In genomic region chr22:45538284-45538683, GRCh38 we compare ENCODE assay signal across 14 cellular contexts. TPM values are rescaled to one million over a fixed set of nuclear protein-coding genes. Genes with fewer than 3 reads are reported as not detected.
DNase-seq lines count a peak whose midpoint lies in the region; ATAC-seq and TF ChIP-seq lines count a peak whose summit lies in the region.
"Had no signal": no experiment of that assay in that cellular context is flagged by ENCODE, and none has a peak within 500 bp of the region (broad histone marks: within the 10 kb centered on the region; RNA-seq: fewer than 3 reads in every experiment).

No MANE protein-coding gene starts in this region.

- H2AFZ ChIP-seq in GM23248 (no peak overlapping the region), SK-N-SH (ENCODE audit: low read depth) (no peak overlapping the region)

- H3K36me3 ChIP-seq in GM23248 (ENCODE audit: low read depth) (0 out of 2 replicates have a peak, but pooled peaks cover 17% of the 10 kb centered on the region), SK-N-SH (replicated peaks in 1 of 2; ENCODE audit: control insufficient read depth in 1 of 2, insufficient read depth in 2 of 2, low read length in 1 of 2) (peaks cover 0 to 43% of the 10 kb centered on the region in 2 experiments)

- TF ChIP-seq EP300 in SK-N-SH (IDR thresholded peaks at IDR 0.05; ENCODE audit: borderline replicate concordance in 1 of 2, low read depth in 1 of 2, low read length in 1 of 2), result no peak

- H4K20me1 ChIP-seq in GM23248 (ENCODE audit: insufficient read depth) (no peaks in the 10 kb centered on the region), SK-N-SH (ENCODE audit: insufficient read depth) (no peaks in the 10 kb centered on the region)

- POLR2A ChIA-PET in SK-N-SH (lab: Yijun Ruan, JAX), result no interaction called here

- H3K9ac ChIP-seq in GM23248 (peak overlapping the region; percentile 49), SK-N-SH (no peak overlapping the region)

- WGBS in GM23248 (ENCODE audit: low coverage in 1 of 2, low lambda C conversion rate in 2 of 2, missing lambda C conversion rate in 2 of 2), 2 experiments, result 65 to 74% methylated on average over 4 of the region's 4 CpGs
- 93% methylated on average over 4 of the region's 4 CpGs for WGBS in SK-N-SH (ENCODE audit: low lambda C conversion rate)

- H3F3A ChIP-seq in GM23248 (ENCODE audit: insufficient read depth) (peaks cover 21% of the 10 kb centered on the region), SK-N-SH (replicated peaks; ENCODE audit: insufficient read depth) (peaks cover 8% of the 10 kb centered on the region)

- H3K79me2 ChIP-seq in GM23248 (ENCODE audit: insufficient read depth) (no peaks in the 10 kb centered on the region), SK-N-SH (ENCODE audit: insufficient read depth) (no peaks in the 10 kb centered on the region)

- H3K4me2 ChIP-seq in GM23248 (ENCODE audit: unreplicated experiment) (peak overlapping the region; percentile 71), SK-N-SH (peak overlapping the region; percentile 60; the same call in 1 of the 2 replicates)

- ATAC-seq in foreskin keratinocyte, result no peak
- ATAC-seq in GM21825 (IDR thresholded peaks at IDR 0.05; ENCODE audit: unreplicated experiment), result no peak

- TF ChIP-seq RAD21 in SK-N-SH (IDR thresholded peaks at IDR 0.05; ENCODE audit: low read length), result no peak

- DNase-seq in GM23248 (no peak), SK-N-SH (no peak), foreskin keratinocyte (peak in 1 of 2 donors; percentile 21), dedifferentiated amniotic fluid mesenchymal stem cell (ENCODE audit: extremely low spot score) (no peak), NCI-H2029 treated with DMSO at 0.1 percent for 48 hours (lab: John Stamatoyannopoulos, UW) (no peak)
- DNase-seq in activated CD4-positive, alpha-beta T cell treated with anti-CD3 and anti-CD28 coated beads, Interleukin-2, amount 50 U/mL, for 48 hours, result no peak
- DNase-seq: activated CD8-positive, alpha-beta memory T cell treated with anti-CD3 and anti-CD28 coated beads for 24 hours; activated naive CD8-positive, alpha-beta T cell treated with anti-CD3 and anti-CD28 coated beads for 36 hours; NCI-H187; OCI-M1; small intestine; T-helper 9 cell had no signal

- in situ Hi-C loops in GM23248 (cut with MboI), result no loop called here

- H3K9me2 ChIP-seq in GM23248 (ENCODE audit: insufficient read depth), result no peaks in the 10 kb centered on the region
- no peaks in the 10 kb centered on the region for H3K9me2 ChIP-seq in SK-N-SH

- CTCF ChIA-PET in SK-N-SH (lab: Yijun Ruan, JAX), result interaction anchor here (1.6 to 2.3 kb wide), 2 partner anchors 14 to 15 kb away, joined by 4 to 7 read pairs; no protein-coding TSS in a partner anchor

- H3K9me3 ChIP-seq in GM23248 (ENCODE audit: low read depth) (no peaks in the 10 kb centered on the region), SK-N-SH (no peaks in the 10 kb centered on the region)

- TF ChIP-seq CTCF in SK-N-SH (IDR thresholded peaks at IDR 0.05) (no peak), foreskin keratinocyte (conservative IDR thresholded peaks at IDR 0.05) (no peak)

- no peak overlapping the region for H3K4me3 ChIP-seq in GM23248
- no peak overlapping the region for H3K4me3 ChIP-seq in SK-N-SH (ENCODE audit: low read depth in 2 of 2, low read length in 1 of 2)
- H3K4me3 ChIP-seq in skin epidermis, result no peak overlapping the region

- H3K4me1 ChIP-seq in GM23248 (ENCODE audit: insufficient read depth) (peaks cover 20% of the 10 kb centered on the region), SK-N-SH (ENCODE audit: control insufficient read depth in 1 of 2, insufficient read depth in 2 of 2, low read depth in 1 of 2, low read length in 1 of 2) (peaks cover 15 to 21% of the 10 kb centered on the region in 2 experiments; a peak in 2 of 4 replicates), foreskin keratinocyte (peaks cover 19% of the 10 kb centered on the region)

- peak overlapping the region; percentile 71 for H3K27ac ChIP-seq in GM23248
- peak overlapping the region; percentile 34 to 57; a peak in 3 of 4 replicates for H3K27ac ChIP-seq in SK-N-SH (ENCODE audit: low read depth in 2 of 2, low read length in 1 of 2)
- peak overlapping the region; percentile 97 for H3K27ac ChIP-seq in foreskin keratinocyte
- peak overlapping the region in 20 of 21 experiments; percentile 26 to 90 (median 74) for H3K27ac ChIP-seq in skin epidermis

- H3K27me3 ChIP-seq in GM23248 (replicated peaks; ENCODE audit: insufficient read depth) (no peaks in the 10 kb centered on the region), SK-N-SH (ENCODE audit: insufficient read depth) (no peaks in the 10 kb centered on the region), foreskin keratinocyte (no peaks in the 10 kb centered on the region)

TF ChIP-seq in SK-N-SH, 30 proteins besides CTCF, POLR2A, EP300 and RAD21:
- TF ChIP-seq GABPA (IDR thresholded peaks at IDR 0.05; ENCODE audit: low read depth), result no peak
- no peak for TF ChIP-seq TEAD4 (IDR thresholded peaks at IDR 0.05; ENCODE audit: borderline replicate concordance, insufficient read depth)
- no peak for TF ChIP-seq GATA2 (CRISPR knock-in tag; IDR thresholded peaks at IDR 0.05)
- no peak for TF ChIP-seq RCOR1 (IDR thresholded peaks at IDR 0.05; ENCODE audit: low read length)
TF ChIP-seq in SK-N-SH: peak in this region for 0.

RNA-seq across cellular contexts. Expression of gene FBLN1, which starts 35.6 kb away (rescaled TPM):
- 107 and 137 TPM in 2 replicates for total RNA-seq in GM23248 (2014; rRNA removed; shearing (Covaris generic))
- polyA plus RNA-seq in GM23248 (2016; fragmentation: Nextera tagmentation; extraction: Ambion mirVana) (304 and 335 TPM in 2 replicates), SK-N-SH (2012; rRNA removed) (94.8 and 147 TPM in 2 replicates), foreskin keratinocyte (41.0 and 59.2 TPM in 2 replicates)
- polyA plus RNA-seq in SK-N-SH (2012; cell fraction: cytosol; rRNA removed), result 68.7 and 110 TPM in 2 replicates
- polyA plus RNA-seq in SK-N-SH (2012; cell fraction: nucleus; rRNA removed), result 83.2 and 89.7 TPM in 2 replicates
- total RNA-seq in foreskin keratinocyte, result 31.9 and 44.6 TPM in 2 replicates

Comparison
In these comparisons a context has a peak if more than half of its experiments do, and no peak if none do; other contexts are left out.
1. H3K27ac ChIP-seq: peak in every context shown above with its lines; median percentile 97 in foreskin keratinocyte; 74 in skin epidermis; 71 in GM23248; 46 in SK-N-SH.